Comparison of ENCODE assay signal across 13 cellular contexts in the genomic region with DNA sequence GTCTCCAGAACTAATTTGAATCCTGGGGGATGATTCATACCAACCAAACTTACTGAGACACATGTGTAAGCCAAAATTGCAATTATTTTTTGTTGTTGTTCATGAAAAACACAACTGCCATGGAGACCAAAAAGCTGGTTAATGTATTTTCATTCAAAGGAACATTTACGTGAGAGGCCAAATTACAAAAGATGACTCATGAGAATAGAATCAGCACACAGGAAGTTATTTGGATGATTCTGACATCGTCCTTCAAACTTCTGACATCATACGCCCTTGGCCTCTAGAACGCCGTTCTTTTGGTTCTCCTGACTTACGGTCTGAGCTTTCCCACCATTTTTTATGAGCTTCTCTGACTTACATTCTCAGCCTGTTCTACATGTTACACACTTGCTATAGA. TPM values are rescaled to one million over a fixed set of nuclear protein-coding genes. Genes with fewer than 3 reads are reported as not detected.
A peak's percentile ranks its signal among the peaks of the same experiment; 100 is the strongest.
DNase-seq lines count a peak whose midpoint lies in the region; ATAC-seq, FAIRE-seq and TF ChIP-seq lines count a peak whose summit lies in the region.
"Had no signal": no experiment of that assay in that cellular context is flagged by ENCODE, and none has a peak within 500 bp of the region (broad histone marks: within the 10 kb centered on the region; RNA-seq: fewer than 3 reads in every experiment).

No MANE protein-coding gene starts in this region.

- H3K9ac ChIP-seq in IMR-90 (ENCODE audit: low read depth, low read length), result no peak overlapping the region

- no peak overlapping the region for H3K4me3 Mint-ChIP-seq in stimulated activated effector memory CD8-positive, alpha-beta T cell treated with anti-CD3 and anti-CD28 coated beads, Interleukin-12 subunit alpha, Interleukin-12 subunit beta, amount 100 ng/mL, for 72 hours
- H3K4me3 Mint-ChIP-seq: activated CD4-positive, alpha-beta T cell treated with anti-CD3 and anti-CD28 coated beads for 36 hours had no signal

- H3K36me3 ChIP-seq in IMR-90 (ENCODE audit: control insufficient read depth, insufficient read depth, low read length), result no peaks in the 10 kb centered on the region; the same call in 1 of the 2 replicates

- peak overlapping the region; percentile 54; the same call in 1 of the 2 replicates for H2AK5ac ChIP-seq in IMR-90 (ENCODE audit: low read depth, low read length)

- intact Hi-C loops in IMR-90 (cut with micrococcal nuclease), result no loop called here

- POLR2A ChIA-PET in A549 (lab: Yijun Ruan, JAX), result no interaction called here
- POLR2A ChIA-PET in IMR-90 (lab: Charles Lee; ENCODE audit: unreplicated experiment), result no interaction called here

- TF ChIP-seq EP300 in A549 (IDR thresholded peaks at IDR 0.05), result no peak

- H3K14ac ChIP-seq in IMR-90 (replicated peaks; ENCODE audit: low read depth, low read length), result no peak overlapping the region

- TF ChIP-seq POLR2A in A549 (IDR thresholded peaks at IDR 0.05; ENCODE audit: low read length), result no peak
- TF ChIP-seq POLR2A in IMR-90 (IDR thresholded peaks at IDR 0.05; ENCODE audit: low read depth, low read length), result no peak

- no peak overlapping the region for H2AK9ac ChIP-seq in IMR-90 (replicated peaks; ENCODE audit: low read depth, low read length, poor library complexity)

- H3K4me1 ChIP-seq in A549 (peaks cover 13% of the 10 kb centered on the region), IMR-90 (ENCODE audit: control insufficient read depth, insufficient read depth, low read length) (peaks cover 4% of the 10 kb centered on the region)

- no peak for ATAC-seq in A549
- no peak for ATAC-seq in IMR-90 (ENCODE audit: low read depth)
- ATAC-seq in stimulated activated effector memory CD8-positive, alpha-beta T cell treated with anti-CD3 and anti-CD28 coated beads, Interleukin-12 subunit alpha, Interleukin-12 subunit beta, amount 100 ng/mL, for 72 hours, result no peak
- no peak for ATAC-seq in HG03139 (IDR thresholded peaks at IDR 0.05; ENCODE audit: unreplicated experiment)
- ATAC-seq: activated CD4-positive, alpha-beta T cell treated with anti-CD3 and anti-CD28 coated beads for 36 hours; left lobe of liver had no signal

- no peak for FAIRE-seq in A549 (lab: Jason Lieb, UNC)
- FAIRE-seq: GM18507 had no signal

- DNase-seq in A549 (ENCODE audit: low read depth in 1 of 2, low spot score in 1 of 2) (peak in 1 of 2 experiments; percentile 52), IMR-90 (peak; percentile 61), choroid plexus epithelial cell (ENCODE audit: low read depth) (peak; percentile 71), kidney tubule cell (ENCODE audit: low spot score) (peak; percentile 59), NCI-H2171 (lab: John Stamatoyannopoulos, UW) (no peak), DMS 273 treated with DMSO at 0.1 percent for 48 hours (lab: John Stamatoyannopoulos, UW) (no peak)
- no peak for DNase-seq in stimulated activated effector memory CD8-positive, alpha-beta T cell treated with anti-CD3 and anti-CD28 coated beads, Interleukin-12 subunit alpha, Interleukin-12 subunit beta, amount 100 ng/mL, for 72 hours (ENCODE audit: low spot score in 2 of 2)
- DNase-seq: activated CD4-positive, alpha-beta T cell treated with anti-CD3 and anti-CD28 coated beads for 36 hours; glutamatergic neuron; stimulated activated CD4-positive, alpha-beta T cell treated with anti-CD3 and anti-CD28 coated beads, Interleukin-12 subunit alpha, Interleukin-12 subunit beta, amount 100 ng/mL, for 4 hours had no signal

- no peaks in the 10 kb centered on the region for H3K27me3 ChIP-seq in IMR-90 (ENCODE audit: control insufficient read depth, insufficient read depth, low read length)

- no peak overlapping the region for H3K56ac ChIP-seq in IMR-90 (ENCODE audit: extremely low read depth, insufficient read depth, low read length)

- H4K8ac ChIP-seq in IMR-90 (ENCODE audit: low read depth in 2 of 2, low read length in 2 of 2), result no peak overlapping the region; a peak in 1 of 4 replicates

- no peak overlapping the region for H2BK120ac ChIP-seq in IMR-90 (ENCODE audit: low read depth, low read length)

- H4K20me1 ChIP-seq in IMR-90 (ENCODE audit: insufficient read depth, low read length), result no peaks in the 10 kb centered on the region

- H2BK5ac ChIP-seq in IMR-90 (ENCODE audit: low read depth, low read length, poor library complexity, severe bottlenecking), result no peak overlapping the region

- H3K18ac ChIP-seq in IMR-90 (ENCODE audit: low read depth, low read length), result no peak overlapping the region

- no peak overlapping the region for H2AFZ ChIP-seq in IMR-90 (replicated peaks; ENCODE audit: low read length, poor library complexity)

- TF ChIP-seq RAD21 in A549 (conservative IDR thresholded peaks at IDR 0.05 in 1 of 2, IDR thresholded peaks at IDR 0.05 in 1 of 2) (no peak), IMR-90 (IDR thresholded peaks at IDR 0.05; ENCODE audit: low read length) (no peak)

- no peaks in the 10 kb centered on the region for H3K36me3 Mint-ChIP-seq in stimulated activated effector memory CD8-positive, alpha-beta T cell treated with anti-CD3 and anti-CD28 coated beads, Interleukin-12 subunit alpha, Interleukin-12 subunit beta, amount 100 ng/mL, for 72 hours

- no peaks in the 10 kb centered on the region; the same call in 1 of the 2 replicates for H3K9me1 ChIP-seq in IMR-90 (ENCODE audit: insufficient read depth, low read length)

- CTCF ChIA-PET in A549 (lab: Yijun Ruan, JAX) (interaction anchor here (1.5 kb wide), 1 partner anchor 65 kb away, joined by 4 read pairs; no protein-coding TSS in a partner anchor), IMR-90 (lab: Yijun Ruan, JAX) (no interaction called here)

- BruUV-seq in IMR-90 (replicated peaks; lab: Mats Ljungman, UMichigan), result no TSS peak

- H3K27ac ChIP-seq in A549 (no peak overlapping the region), IMR-90 (ENCODE audit: insufficient read depth, low read length) (no peak overlapping the region)

- in situ Hi-C loops in IMR-90 (cut with MboI; ENCODE audit: low sequenced_read_pairs), result no loop called here

- H3K4me2 ChIP-seq in A549 (no peak overlapping the region), IMR-90 (ENCODE audit: low read depth, low read length) (no peak overlapping the region)

- no peak overlapping the region for H3K4ac ChIP-seq in IMR-90 (ENCODE audit: low read depth, low read length)

- peaks cover under 1% of the 10 kb centered on the region for H3K4me1 Mint-ChIP-seq in stimulated activated effector memory CD8-positive, alpha-beta T cell treated with anti-CD3 and anti-CD28 coated beads, Interleukin-12 subunit alpha, Interleukin-12 subunit beta, amount 100 ng/mL, for 72 hours

- dilution Hi-C loops in IMR-90 (cut with HindIII; ENCODE audit: low sequenced_read_pairs, unreplicated experiment), result no loop called here

- no peak overlapping the region for H3K27ac Mint-ChIP-seq in stimulated activated effector memory CD8-positive, alpha-beta T cell treated with anti-CD3 and anti-CD28 coated beads, Interleukin-12 subunit alpha, Interleukin-12 subunit beta, amount 100 ng/mL, for 72 hours
- H3K27ac Mint-ChIP-seq: activated CD4-positive, alpha-beta T cell treated with anti-CD3 and anti-CD28 coated beads for 36 hours had no signal

- H3K4me3 ChIP-seq in A549 (no peak overlapping the region), IMR-90 (ENCODE audit: insufficient read depth, low read depth, low read length) (no peak overlapping the region), choroid plexus epithelial cell (ENCODE audit: low read depth, low read length) (no peak overlapping the region)

- WGBS in A549 (ENCODE audit: missing lambda C conversion rate), result 65% methylated on average over 6 of the region's 6 CpGs
- WGBS in IMR-90 (ENCODE audit: extremely low coverage in 2 of 2, insufficient read length in 1 of 2), 2 experiments, result 85% methylated on average over 5 of the region's 6 CpGs; no CpG with 5 or more reads in 1 of the 2 experiments

- H3K79me1 ChIP-seq in IMR-90 (ENCODE audit: low read depth in 1 of 2, low read length in 2 of 2), result peaks cover 10 to 17% of the 10 kb centered on the region in 2 experiments

- no peaks in the 10 kb centered on the region for H3K9me3 Mint-ChIP-seq in stimulated activated effector memory CD8-positive, alpha-beta T cell treated with anti-CD3 and anti-CD28 coated beads, Interleukin-12 subunit alpha, Interleukin-12 subunit beta, amount 100 ng/mL, for 72 hours

- no peak overlapping the region for H4K91ac ChIP-seq in IMR-90 (ENCODE audit: insufficient read depth, low read depth, low read length)

- H3K9me3 ChIP-seq in A549 (peaks cover 12% of the 10 kb centered on the region; the same call in 2 of the 3 replicates), IMR-90 (ENCODE audit: control insufficient read depth, insufficient read depth, low read length) (no peaks in the 10 kb centered on the region)

- no peak overlapping the region for H2BK15ac ChIP-seq in IMR-90 (ENCODE audit: low read depth, low read length)

- TF ChIP-seq CTCF in A549 (IDR thresholded peaks at IDR 0.05), result no peak
- TF ChIP-seq CTCF in IMR-90 (conservative IDR thresholded peaks at IDR 0.05; ENCODE audit: low read depth, low read length), result no peak
- TF ChIP-seq CTCF in choroid plexus epithelial cell (conservative IDR thresholded peaks at IDR 0.05; ENCODE audit: low read depth, low read length), result no peak

- no peak overlapping the region for H4K5ac ChIP-seq in IMR-90 (ENCODE audit: low read depth, low read length)

- no peak overlapping the region for H2BK20ac ChIP-seq in IMR-90 (ENCODE audit: low read depth, low read length)

- no peak overlapping the region for H3K23ac ChIP-seq in IMR-90 (ENCODE audit: low read depth, low read length)

TF ChIP-seq in A549, 52 proteins besides CTCF, POLR2A, EP300 and RAD21:
- no peak for TF ChIP-seq FOSL2 (IDR thresholded peaks at IDR 0.05)
- TF ChIP-seq FOSL2 (CRISPR knock-in tag; IDR thresholded peaks at IDR 0.05), result peak; percentile 75
- no peak for TF ChIP-seq HOXA7 (CRISPR knock-in tag; IDR thresholded peaks at IDR 0.05)

TF ChIP-seq in IMR-90, 13 proteins besides CTCF, POLR2A, EP300 and RAD21:
- TF ChIP-seq MAFK (IDR thresholded peaks at IDR 0.05; ENCODE audit: low read depth, low read length) (no peak), NFE2L2 (IDR thresholded peaks at IDR 0.05; ENCODE audit: low read depth, low read length) (no peak), CEBPB (IDR thresholded peaks at IDR 0.05; ENCODE audit: low read depth, low read length) (no peak), RFX5 (IDR thresholded peaks at IDR 0.05; ENCODE audit: low read depth, low read length) (no peak), FOS (IDR thresholded peaks at IDR 0.05; ENCODE audit: low read depth, low read length) (no peak)

RNA-seq across cellular contexts. Expression of a gene that starts 3.0 kb away (rescaled TPM):
- 18.0 and 21.8 TPM in 2 replicates for polyA plus RNA-seq in A549 (2011; rRNA removed)
- polyA plus RNA-seq in A549 (2012; cell fraction: cytosol; rRNA removed), result 4.8 TPM in 2 replicates
- 3.9 and 5.8 TPM in 2 replicates for polyA plus RNA-seq in A549 (2012; cell fraction: nucleus; rRNA removed)
- 12.8 to 13.4 TPM (median 13.3 TPM) in 3 replicates for polyA plus RNA-seq in A549 (2017; fragmentation: RNase III; extraction: RNeasy Plus Mini Kit Qiagen cat#74134 plus additional on column Dnase treatment)
- 11.0 and 12.4 TPM in 2 replicates for polyA minus RNA-seq in A549 (2011; rRNA and poly(A)+ RNA removed)
- total RNA-seq in IMR-90 (2012; rRNA removed), result 21.0 and 28.6 TPM in 2 replicates
- 7.3 and 8.3 TPM in 2 replicates for polyA plus RNA-seq in IMR-90 (2012; rRNA removed)
- polyA plus RNA-seq in IMR-90 (2012; cell fraction: cytosol; rRNA removed), result 0.76 and 1.2 TPM in 2 replicates
- polyA plus RNA-seq in IMR-90 (2012; cell fraction: nucleus; rRNA removed; ENCODE audit: low replicate concordance), result 1.6 and 21.6 TPM in 2 replicates

Comparison
In these comparisons a context has a peak if more than half of its experiments do, and no peak if none do; other contexts are left out.
1. DNase-seq: peak in IMR-90 (single experiment), choroid plexus epithelial cell (single experiment) and kidney tubule cell (single experiment); none in stimulated activated effector memory CD8-positive, alpha-beta T cell treated with anti-CD3 and anti-CD28 coated beads, Interleukin-12 subunit alpha, Interleukin-12 subunit beta, amount 100 ng/mL, for 72 hours (0 of 2), NCI-H2171 (single experiment) and DMS 273 treated with DMSO at 0.1 percent for 48 hours (single experiment).